In the genomic region with DNA sequence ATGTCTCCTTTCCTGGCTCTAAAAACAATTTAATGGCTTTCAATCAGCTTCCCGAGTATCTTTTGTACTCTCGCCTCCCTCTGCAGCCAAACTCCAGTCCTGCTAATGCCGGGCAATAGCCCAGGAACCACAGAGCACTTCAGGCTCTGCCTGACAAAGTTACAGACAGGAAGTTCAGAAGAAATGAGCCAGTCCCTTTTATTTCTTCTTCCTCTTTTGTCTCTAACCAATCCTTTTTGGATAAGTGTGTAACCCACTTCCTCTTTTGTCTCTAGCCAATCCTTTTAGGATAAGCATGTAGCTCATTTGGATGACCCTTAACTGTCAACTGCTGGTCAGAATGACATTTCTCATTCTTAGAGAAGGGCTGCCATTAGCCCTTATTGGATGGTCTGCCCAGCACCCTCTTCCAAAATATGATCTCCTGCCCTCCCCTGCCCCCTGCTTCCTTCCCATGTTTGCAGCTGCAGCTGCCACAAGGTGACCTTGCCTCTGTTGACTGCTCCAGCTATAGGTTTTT, we compare ENCODE assay signal across 1 cellular context.
TF ChIP-seq lines count a peak whose summit lies in the region.

No MANE protein-coding gene starts in this region.

TF ChIP-seq in WTC11, 78 proteins besides CTCF, POLR2A, EP300 and RAD21 (continued from another document):
- TF ChIP-seq, protein P1, sequence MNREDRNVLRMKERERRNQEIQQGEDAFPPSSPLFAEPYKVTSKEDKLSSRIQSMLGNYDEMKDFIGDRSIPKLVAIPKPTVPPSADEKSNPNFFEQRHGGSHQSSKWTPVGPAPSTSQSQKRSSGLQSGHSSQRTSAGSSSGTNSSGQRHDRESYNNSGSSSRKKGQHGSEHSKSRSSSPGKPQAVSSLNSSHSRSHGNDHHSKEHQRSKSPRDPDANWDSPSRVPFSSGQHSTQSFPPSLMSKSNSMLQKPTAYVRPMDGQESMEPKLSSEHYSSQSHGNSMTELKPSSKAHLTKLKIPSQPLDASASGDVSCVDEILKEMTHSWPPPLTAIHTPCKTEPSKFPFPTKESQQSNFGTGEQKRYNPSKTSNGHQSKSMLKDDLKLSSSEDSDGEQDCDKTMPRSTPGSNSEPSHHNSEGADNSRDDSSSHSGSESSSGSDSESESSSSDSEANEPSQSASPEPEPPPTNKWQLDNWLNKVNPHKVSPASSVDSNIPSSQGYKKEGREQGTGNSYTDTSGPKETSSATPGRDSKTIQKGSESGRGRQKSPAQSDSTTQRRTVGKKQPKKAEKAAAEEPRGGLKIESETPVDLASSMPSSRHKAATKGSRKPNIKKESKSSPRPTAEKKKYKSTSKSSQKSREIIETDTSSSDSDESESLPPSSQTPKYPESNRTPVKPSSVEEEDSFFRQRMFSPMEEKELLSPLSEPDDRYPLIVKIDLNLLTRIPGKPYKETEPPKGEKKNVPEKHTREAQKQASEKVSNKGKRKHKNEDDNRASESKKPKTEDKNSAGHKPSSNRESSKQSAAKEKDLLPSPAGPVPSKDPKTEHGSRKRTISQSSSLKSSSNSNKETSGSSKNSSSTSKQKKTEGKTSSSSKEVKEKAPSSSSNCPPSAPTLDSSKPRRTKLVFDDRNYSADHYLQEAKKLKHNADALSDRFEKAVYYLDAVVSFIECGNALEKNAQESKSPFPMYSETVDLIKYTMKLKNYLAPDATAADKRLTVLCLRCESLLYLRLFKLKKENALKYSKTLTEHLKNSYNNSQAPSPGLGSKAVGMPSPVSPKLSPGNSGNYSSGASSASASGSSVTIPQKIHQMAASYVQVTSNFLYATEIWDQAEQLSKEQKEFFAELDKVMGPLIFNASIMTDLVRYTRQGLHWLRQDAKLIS (CRISPR knock-in tag; IDR thresholded peaks at IDR 0.05; ENCODE audit: borderline replicate concordance): no peak
- TF ChIP-seq MYBL2 (CRISPR knock-in tag; IDR thresholded peaks at IDR 0.05): no peak
- TF ChIP-seq, protein P2, sequence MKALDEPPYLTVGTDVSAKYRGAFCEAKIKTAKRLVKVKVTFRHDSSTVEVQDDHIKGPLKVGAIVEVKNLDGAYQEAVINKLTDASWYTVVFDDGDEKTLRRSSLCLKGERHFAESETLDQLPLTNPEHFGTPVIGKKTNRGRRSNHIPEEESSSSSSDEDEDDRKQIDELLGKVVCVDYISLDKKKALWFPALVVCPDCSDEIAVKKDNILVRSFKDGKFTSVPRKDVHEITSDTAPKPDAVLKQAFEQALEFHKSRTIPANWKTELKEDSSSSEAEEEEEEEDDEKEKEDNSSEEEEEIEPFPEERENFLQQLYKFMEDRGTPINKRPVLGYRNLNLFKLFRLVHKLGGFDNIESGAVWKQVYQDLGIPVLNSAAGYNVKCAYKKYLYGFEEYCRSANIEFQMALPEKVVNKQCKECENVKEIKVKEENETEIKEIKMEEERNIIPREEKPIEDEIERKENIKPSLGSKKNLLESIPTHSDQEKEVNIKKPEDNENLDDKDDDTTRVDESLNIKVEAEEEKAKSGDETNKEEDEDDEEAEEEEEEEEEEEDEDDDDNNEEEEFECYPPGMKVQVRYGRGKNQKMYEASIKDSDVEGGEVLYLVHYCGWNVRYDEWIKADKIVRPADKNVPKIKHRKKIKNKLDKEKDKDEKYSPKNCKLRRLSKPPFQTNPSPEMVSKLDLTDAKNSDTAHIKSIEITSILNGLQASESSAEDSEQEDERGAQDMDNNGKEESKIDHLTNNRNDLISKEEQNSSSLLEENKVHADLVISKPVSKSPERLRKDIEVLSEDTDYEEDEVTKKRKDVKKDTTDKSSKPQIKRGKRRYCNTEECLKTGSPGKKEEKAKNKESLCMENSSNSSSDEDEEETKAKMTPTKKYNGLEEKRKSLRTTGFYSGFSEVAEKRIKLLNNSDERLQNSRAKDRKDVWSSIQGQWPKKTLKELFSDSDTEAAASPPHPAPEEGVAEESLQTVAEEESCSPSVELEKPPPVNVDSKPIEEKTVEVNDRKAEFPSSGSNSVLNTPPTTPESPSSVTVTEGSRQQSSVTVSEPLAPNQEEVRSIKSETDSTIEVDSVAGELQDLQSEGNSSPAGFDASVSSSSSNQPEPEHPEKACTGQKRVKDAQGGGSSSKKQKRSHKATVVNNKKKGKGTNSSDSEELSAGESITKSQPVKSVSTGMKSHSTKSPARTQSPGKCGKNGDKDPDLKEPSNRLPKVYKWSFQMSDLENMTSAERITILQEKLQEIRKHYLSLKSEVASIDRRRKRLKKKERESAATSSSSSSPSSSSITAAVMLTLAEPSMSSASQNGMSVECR (CRISPR knock-in tag; IDR thresholded peaks at IDR 0.05; ENCODE audit: borderline replicate concordance): no peak
- TF ChIP-seq, protein P3, sequence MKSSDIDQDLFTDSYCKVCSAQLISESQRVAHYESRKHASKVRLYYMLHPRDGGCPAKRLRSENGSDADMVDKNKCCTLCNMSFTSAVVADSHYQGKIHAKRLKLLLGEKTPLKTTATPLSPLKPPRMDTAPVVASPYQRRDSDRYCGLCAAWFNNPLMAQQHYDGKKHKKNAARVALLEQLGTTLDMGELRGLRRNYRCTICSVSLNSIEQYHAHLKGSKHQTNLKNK (CRISPR knock-in tag; IDR thresholded peaks at IDR 0.05): no peak
- no peak for TF ChIP-seq ZNF317 (CRISPR knock-in tag; IDR thresholded peaks at IDR 0.05; ENCODE audit: borderline replicate concordance, low read depth)
- TF ChIP-seq PRRX2 (CRISPR knock-in tag; IDR thresholded peaks at IDR 0.05): no peak
- TF ChIP-seq ZNF121 (CRISPR knock-in tag; IDR thresholded peaks at IDR 0.05): no peak
- TF ChIP-seq FOXJ3 (CRISPR knock-in tag; IDR thresholded peaks at IDR 0.05; ENCODE audit: borderline replicate concordance): no peak
- no peak for TF ChIP-seq FOXK1 (CRISPR knock-in tag; IDR thresholded peaks at IDR 0.05)
- TF ChIP-seq, protein P4, sequence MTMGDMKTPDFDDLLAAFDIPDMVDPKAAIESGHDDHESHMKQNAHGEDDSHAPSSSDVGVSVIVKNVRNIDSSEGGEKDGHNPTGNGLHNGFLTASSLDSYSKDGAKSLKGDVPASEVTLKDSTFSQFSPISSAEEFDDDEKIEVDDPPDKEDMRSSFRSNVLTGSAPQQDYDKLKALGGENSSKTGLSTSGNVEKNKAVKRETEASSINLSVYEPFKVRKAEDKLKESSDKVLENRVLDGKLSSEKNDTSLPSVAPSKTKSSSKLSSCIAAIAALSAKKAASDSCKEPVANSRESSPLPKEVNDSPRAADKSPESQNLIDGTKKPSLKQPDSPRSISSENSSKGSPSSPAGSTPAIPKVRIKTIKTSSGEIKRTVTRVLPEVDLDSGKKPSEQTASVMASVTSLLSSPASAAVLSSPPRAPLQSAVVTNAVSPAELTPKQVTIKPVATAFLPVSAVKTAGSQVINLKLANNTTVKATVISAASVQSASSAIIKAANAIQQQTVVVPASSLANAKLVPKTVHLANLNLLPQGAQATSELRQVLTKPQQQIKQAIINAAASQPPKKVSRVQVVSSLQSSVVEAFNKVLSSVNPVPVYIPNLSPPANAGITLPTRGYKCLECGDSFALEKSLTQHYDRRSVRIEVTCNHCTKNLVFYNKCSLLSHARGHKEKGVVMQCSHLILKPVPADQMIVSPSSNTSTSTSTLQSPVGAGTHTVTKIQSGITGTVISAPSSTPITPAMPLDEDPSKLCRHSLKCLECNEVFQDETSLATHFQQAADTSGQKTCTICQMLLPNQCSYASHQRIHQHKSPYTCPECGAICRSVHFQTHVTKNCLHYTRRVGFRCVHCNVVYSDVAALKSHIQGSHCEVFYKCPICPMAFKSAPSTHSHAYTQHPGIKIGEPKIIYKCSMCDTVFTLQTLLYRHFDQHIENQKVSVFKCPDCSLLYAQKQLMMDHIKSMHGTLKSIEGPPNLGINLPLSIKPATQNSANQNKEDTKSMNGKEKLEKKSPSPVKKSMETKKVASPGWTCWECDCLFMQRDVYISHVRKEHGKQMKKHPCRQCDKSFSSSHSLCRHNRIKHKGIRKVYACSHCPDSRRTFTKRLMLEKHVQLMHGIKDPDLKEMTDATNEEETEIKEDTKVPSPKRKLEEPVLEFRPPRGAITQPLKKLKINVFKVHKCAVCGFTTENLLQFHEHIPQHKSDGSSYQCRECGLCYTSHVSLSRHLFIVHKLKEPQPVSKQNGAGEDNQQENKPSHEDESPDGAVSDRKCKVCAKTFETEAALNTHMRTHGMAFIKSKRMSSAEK (CRISPR knock-in tag; IDR thresholded peaks at IDR 0.05; ENCODE audit: borderline replicate concordance): no peak
- no peak for TF ChIP-seq JAZF1 (CRISPR knock-in tag; IDR thresholded peaks at IDR 0.05)
- TF ChIP-seq ZNF396 (CRISPR knock-in tag; IDR thresholded peaks at IDR 0.05; ENCODE audit: borderline replicate concordance): no peak
